In genomic region chr17:4842376-4842775, GRCh38 we compare ENCODE assay signal across 21 cellular contexts. TPM values are rescaled to one million over a fixed set of nuclear protein-coding genes. Genes with fewer than 3 reads are reported as not detected.
"Had no signal": no experiment of that assay in that cellular context is flagged by ENCODE, and none has a peak within 500 bp of the region (broad histone marks: within the 10 kb centered on the region; RNA-seq: fewer than 3 reads in every experiment).

No MANE protein-coding gene starts in this region.

- DNase-seq: effector CD4-positive, alpha-beta T cell; foreskin melanocyte; hippocampal formation; kidney glomerular epithelial cell; mesendoderm; naive thymus-derived CD4-positive, alpha-beta T cell; ovary; right cardiac atrium; small intestine; stimulated activated CD4-positive, alpha-beta T cell treated with anti-CD3 and anti-CD28 coated beads, Interleukin-12 subunit alpha, Interleukin-12 subunit beta, amount 100 ng/mL, for 4 hours; stimulated activated naive CD4-positive, alpha-beta T cell; stomach; thyroid gland; upper lobe of left lung; uterus had no signal

- H3K4me1 ChIP-seq: uterus had no signal

- H3K27me3 Mint-ChIP-seq: naive thymus-derived CD4-positive, alpha-beta T cell had no signal

- H3K36me3 ChIP-seq: ovary, suprapubic skin, thyroid gland, uterus had no signal

- H3K27ac ChIP-seq: ovary, suprapubic skin, thyroid gland, uterus had no signal

- H3K9me3 Mint-ChIP-seq: naive thymus-derived CD4-positive, alpha-beta T cell had no signal

- H3K27me3 ChIP-seq: ovary, stomach, suprapubic skin, thyroid gland, upper lobe of left lung, uterus had no signal

- H3K9me3 ChIP-seq: ovary, stomach, suprapubic skin, thyroid gland, upper lobe of left lung, uterus had no signal

- H3K4me3 ChIP-seq: ovary, stomach, suprapubic skin, thyroid gland, upper lobe of left lung, uterus had no signal

- ATAC-seq: naive thymus-derived CD4-positive, alpha-beta T cell; right cardiac atrium had no signal

RNA-seq across cellular contexts. Expression of gene GLTPD2, which starts 53.6 kb away (rescaled TPM):
- total RNA-seq: dermis microvascular lymphatic vessel endothelial cell, lung microvascular endothelial cell, mononuclear cell, ovary, posterior vena cava, right cardiac atrium, stomach, thyroid gland, uterus had no signal
- polyA plus RNA-seq: neural cell, ovary, right cardiac atrium had no signal
